13 cellular contexts compared by ENCODE assay signal in the genomic region with DNA sequence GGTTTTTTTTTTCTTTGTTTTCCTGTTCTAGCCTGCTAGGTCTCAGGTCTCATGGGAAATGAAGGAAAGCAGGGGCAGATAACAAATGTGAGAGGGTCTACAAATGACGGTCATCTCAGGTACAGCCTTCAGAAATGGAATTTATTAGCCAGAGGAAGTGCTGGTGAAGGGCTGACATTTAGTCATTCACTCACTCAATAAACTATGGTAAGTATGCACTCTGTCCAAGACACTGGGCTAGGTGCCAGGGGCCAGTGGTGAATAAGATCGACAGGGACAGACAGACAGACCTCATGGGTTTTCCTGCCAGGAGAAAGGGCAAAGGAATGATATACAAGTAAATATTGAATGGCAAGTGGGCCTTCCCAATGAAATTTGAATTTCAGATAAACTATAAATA. TPM values are rescaled to one million over a fixed set of nuclear protein-coding genes. Genes with fewer than 3 reads are reported as not detected.
DNase-seq lines count a peak whose midpoint lies in the region; ATAC-seq and TF ChIP-seq lines count a peak whose summit lies in the region.
"Had no signal": no experiment of that assay in that cellular context is flagged by ENCODE, and none has a peak within 500 bp of the region (broad histone marks: within the 10 kb centered on the region; RNA-seq: fewer than 3 reads in every experiment).

No MANE protein-coding gene starts in this region.

- CTCF ChIA-PET in MCF 10A (lab: Yijun Ruan, JAX): no interaction called here
- CTCF ChIA-PET in CD4-positive, alpha-beta T cell (lab: Charles Lee): no interaction called here

- peak; percentile 49 for ATAC-seq in left colon
- no peak for ATAC-seq in CD4-positive, alpha-beta T cell (ENCODE audit: poor library complexity)
- ATAC-seq: CD8-positive, alpha-beta T cell had no signal

- H3K36me3 Mint-ChIP-seq in MCF 10A (ENCODE audit: insufficient read depth, unreplicated experiment): peaks cover 8% of the 10 kb centered on the region
- H3K36me3 Mint-ChIP-seq in CD4-positive, alpha-beta T cell (ENCODE audit: low read depth): no peaks in the 10 kb centered on the region
- H3K36me3 Mint-ChIP-seq: CD8-positive, alpha-beta T cell had no signal

- no TSS peak for BruUV-seq in MCF 10A (replicated peaks; lab: Mats Ljungman, UMichigan)

- in situ Hi-C loops in ACHN (cut with HindIII; ENCODE audit: low pct_ligation_motif_present, low pct_unique_long_range_greater_than_20kb, low sequenced_read_pairs): no loop called here

- H3K27me3 ChIP-seq in CD4-positive, alpha-beta T cell (ENCODE audit: control insufficient read depth, insufficient read depth, low read length): no peaks in the 10 kb centered on the region
- H3K27me3 ChIP-seq in Karpas-422 (ENCODE audit: low read length): no peaks in the 10 kb centered on the region

- H3K4me3 Mint-ChIP-seq in MCF 10A (ENCODE audit: unreplicated experiment): peak overlapping the region; percentile 43
- no peak overlapping the region for H3K4me3 Mint-ChIP-seq in CD4-positive, alpha-beta T cell
- H3K4me3 Mint-ChIP-seq: CD8-positive, alpha-beta T cell had no signal

- H3K9me3 ChIP-seq in CD4-positive, alpha-beta T cell (ENCODE audit: control insufficient read depth, low read length): no peaks in the 10 kb centered on the region
- no peaks in the 10 kb centered on the region for H3K9me3 ChIP-seq in Karpas-422 (ENCODE audit: low read length)

- no peak overlapping the region for H3K9ac ChIP-seq in Karpas-422 (ENCODE audit: low read length)

- POLR2A ChIA-PET in MCF 10A (lab: Yijun Ruan, JAX): no interaction called here
- POLR2A ChIA-PET in CD4-positive, alpha-beta T cell (lab: Charles Lee): no interaction called here

- TF ChIP-seq CTCF in MCF 10A (IDR thresholded peaks at IDR 0.05; ENCODE audit: unreplicated experiment): no peak
- TF ChIP-seq CTCF in CD4-positive, alpha-beta T cell (IDR thresholded peaks at IDR 0.05): no peak

- no peak overlapping the region for H3K4me3 ChIP-seq in Karpas-422 (ENCODE audit: low read length)
- H3K4me3 ChIP-seq: skin epidermis had no signal

- H3K4me1 Mint-ChIP-seq in MCF 10A (ENCODE audit: insufficient read depth, unreplicated experiment): peaks cover 77% of the 10 kb centered on the region
- no peaks in the 10 kb centered on the region for H3K4me1 Mint-ChIP-seq in CD4-positive, alpha-beta T cell (ENCODE audit: low read depth)

- no peaks in the 10 kb centered on the region for H3K4me1 ChIP-seq in Karpas-422 (ENCODE audit: low read length)

- H3K27ac Mint-ChIP-seq in MCF 10A (ENCODE audit: low read depth, unreplicated experiment): peak overlapping the region; percentile 98
- no peak overlapping the region for H3K27ac Mint-ChIP-seq in CD4-positive, alpha-beta T cell
- H3K27ac Mint-ChIP-seq: CD8-positive, alpha-beta T cell had no signal

- no peak overlapping the region for H3K27ac ChIP-seq in CD4-positive, alpha-beta T cell (ENCODE audit: low read depth, low read length)
- no peak overlapping the region for H3K27ac ChIP-seq in Karpas-422 (ENCODE audit: low read length)

- H4K20me1 ChIP-seq in Karpas-422 (ENCODE audit: insufficient read depth, low read depth, low read length): no peaks in the 10 kb centered on the region

- no peaks in the 10 kb centered on the region for H3K36me3 ChIP-seq in Karpas-422 (ENCODE audit: insufficient read depth, low read length)

- intact Hi-C loops in MCF 10A (cut with micrococcal nuclease) (loop anchor here (2.0 kb wide), 2 partner anchors 21 to 41 kb away; no protein-coding TSS in a partner anchor), left colon (cut with DNase I, micrococcal nuclease) (no loop called here)
- intact Hi-C loops in CD4-positive, alpha-beta T cell (cut with DNase I, micrococcal nuclease): no loop called here

- no peaks in the 10 kb centered on the region for H3K9me2 ChIP-seq in Karpas-422 (replicated peaks; ENCODE audit: insufficient read depth, low read length)

- no peaks in the 10 kb centered on the region for H3K79me2 ChIP-seq in Karpas-422 (ENCODE audit: low read length)

- H3K4me2 ChIP-seq in Karpas-422 (ENCODE audit: low read depth, low read length, poor library complexity, severe bottlenecking): no peak overlapping the region

- H2AFZ ChIP-seq in Karpas-422 (ENCODE audit: low read length): no peak overlapping the region

- no peaks in the 10 kb centered on the region for H3K9me3 Mint-ChIP-seq in MCF 10A (ENCODE audit: unreplicated experiment)
- no peaks in the 10 kb centered on the region for H3K9me3 Mint-ChIP-seq in CD4-positive, alpha-beta T cell
- H3K9me3 Mint-ChIP-seq: CD8-positive, alpha-beta T cell had no signal

- peak; percentile 89 for DNase-seq in ACHN
- peak; percentile 98 for DNase-seq in M059J (ENCODE audit: low read depth)
- DNase-seq in MCF 10A (ENCODE audit: unreplicated experiment): peak; percentile 99
- peak; percentile 80 to 83 for DNase-seq in left colon
- DNase-seq in CD4-positive, alpha-beta T cell: no peak
- DNase-seq in Karpas-422: no peak
- no peak for DNase-seq in globus pallidus (ENCODE audit: low spot score)
- DNase-seq in T-helper 1 cell: no peak
- DNase-seq: activated naive CD4-positive, alpha-beta T cell treated with anti-CD3 and anti-CD28 coated beads, Interleukin-2, amount 50 U/mL, for 16 hours; CD8-positive, alpha-beta T cell; NCI-H1417 treated with DMSO at 0.1 percent for 48 hours had no signal

- no peaks in the 10 kb centered on the region for H3K27me3 Mint-ChIP-seq in MCF 10A (ENCODE audit: insufficient read depth, unreplicated experiment)
- peaks cover 19% of the 10 kb centered on the region for H3K27me3 Mint-ChIP-seq in CD4-positive, alpha-beta T cell

RNA-seq across cellular contexts. Expression of a gene that starts 6.3 kb away (rescaled TPM):
- total RNA-seq in M059J (2014; rRNA removed; shearing (Covaris generic)): 0.02 and 0.22 TPM in 2 replicates
- 0.22 and 0.42 TPM in 2 replicates for total RNA-seq in MCF 10A (2022)
- total RNA-seq in left colon: 1 to 10 TPM; 4.2 to 4.7 TPM
- total RNA-seq in CD4-positive, alpha-beta T cell: not detected
- total RNA-seq in Karpas-422 (2014; rRNA removed; shearing (Covaris generic); ENCODE audit: low replicate concordance): not detected in 2 replicates
- total RNA-seq: CD8-positive, alpha-beta T cell; temporal lobe had no signal

RNA-seq across cellular contexts. Expression of a gene that starts 22.3 kb away (rescaled TPM):
- total RNA-seq in M059J (2014; rRNA removed; shearing (Covaris generic)): 11.9 and 17.5 TPM in 2 replicates
- 44.1 and 56.2 TPM in 2 replicates for total RNA-seq in MCF 10A (2022)
- 1,000 to 10,000 TPM in 1 of 2 donors, 100 to 1,000 TPM in 1; 940 to 1,067 TPM for total RNA-seq in left colon
- 1 to 10 TPM; 2.8 to 4.2 TPM for total RNA-seq in CD4-positive, alpha-beta T cell
- total RNA-seq in Karpas-422 (2014; rRNA removed; shearing (Covaris generic); ENCODE audit: low replicate concordance): 3.9 and 5.4 TPM in 2 replicates

Comparison
In these comparisons a context has a peak if more than half of its experiments do, and no peak if none do; other contexts are left out.
1. DNase-seq: peak in ACHN (single experiment), M059J (single experiment), MCF 10A (single experiment) and left colon (2 of 2); none in CD4-positive, alpha-beta T cell (0 of 10), Karpas-422 (single experiment), globus pallidus (single experiment) and T-helper 1 cell (0 of 5).
2. RNA of a gene that starts 22.3 kb away (total RNA-seq): 940 to 1,067 TPM in left colon; 44.1 to 56.2 TPM in MCF 10A, 11.9 to 17.5 TPM in M059J, 3.9 to 5.4 TPM in Karpas-422 and 2.8 to 4.2 TPM in CD4-positive, alpha-beta T cell; every median in the first group is over 10 times any median in the second.